In genomic region chr3:108093616-108094015, GRCh38 we compare ENCODE assay signal across 17 cellular contexts. TPM values are rescaled to one million over a fixed set of nuclear protein-coding genes. Genes with fewer than 3 reads are reported as not detected.
DNase-seq lines count a peak whose midpoint lies in the region; ATAC-seq and TF ChIP-seq lines count a peak whose summit lies in the region.
"Had no signal": no experiment of that assay in that cellular context is flagged by ENCODE, and none has a peak within 500 bp of the region (broad histone marks: within the 10 kb centered on the region; RNA-seq: fewer than 3 reads in every experiment).

No MANE protein-coding gene starts in this region.

- peaks cover 35% of the 10 kb centered on the region for H3K4me1 Mint-ChIP-seq in activated naive CD4-positive, alpha-beta T cell treated with anti-CD3 and anti-CD28 coated beads for 36 hours (ENCODE audit: low read depth)
- peaks cover 22 to 34% (median 24%) of the 10 kb centered on the region in 3 donors for H3K4me1 Mint-ChIP-seq in IgD-negative memory B cell
- H3K4me1 Mint-ChIP-seq in activated CD8-positive, alpha-beta T cell treated with anti-CD3 and anti-CD28 coated beads, Interleukin-2, amount 10 ng/mL, durations not matched to agents 7 days and 5 days (ENCODE audit: low read depth) = peaks cover 47% of the 10 kb centered on the region
- peaks cover 20% of the 10 kb centered on the region for H3K4me1 Mint-ChIP-seq in neural crest cell

- H3K27me3 Mint-ChIP-seq in activated naive CD4-positive, alpha-beta T cell treated with anti-CD3 and anti-CD28 coated beads for 36 hours (ENCODE audit: low read depth) = no peaks in the 10 kb centered on the region
- peaks cover 1% of the 10 kb centered on the region for H3K27me3 Mint-ChIP-seq in IgD-negative memory B cell
- no peaks in the 10 kb centered on the region for H3K27me3 Mint-ChIP-seq in activated CD8-positive, alpha-beta T cell treated with anti-CD3 and anti-CD28 coated beads, Interleukin-2, amount 10 ng/mL, durations not matched to agents 7 days and 5 days (ENCODE audit: low read depth)
- peaks cover 16% of the 10 kb centered on the region for H3K27me3 Mint-ChIP-seq in neural crest cell (ENCODE audit: low read depth)
- H3K27me3 Mint-ChIP-seq: memory B cell had no signal

- POLR2A ChIA-PET in activated CD8-positive, alpha-beta T cell treated with anti-CD3 and anti-CD28 coated beads, Interleukin-2, amount 10 ng/mL, durations not matched to agents 7 days and 5 days (lab: Charles Lee) = interaction anchor here (1.1 to 4.1 kb wide), 2 partner anchors 30 to 33 kb away, joined by 5 to 28 read pairs; no protein-coding TSS in a partner anchor

- DNase-seq in activated naive CD4-positive, alpha-beta T cell treated with anti-CD3 and anti-CD28 coated beads for 36 hours = peak; percentile 45
- DNase-seq in activated naive CD4-positive, alpha-beta T cell (lab: John Stamatoyannopoulos, UW) = no peak
- DNase-seq in activated CD8-positive, alpha-beta T cell treated with anti-CD3 and anti-CD28 coated beads, Interleukin-2, amount 10 ng/mL, durations not matched to agents 7 days and 5 days = no peak
- no peak for DNase-seq in neural crest cell (ENCODE audit: low read depth, low spot score)
- no peak for DNase-seq in putamen (ENCODE audit: low spot score)
- DNase-seq in SIG-M5 (lab: John Stamatoyannopoulos, UW) = no peak
- DNase-seq in H4 (ENCODE audit: low spot score) = no peak
- DNase-seq: amniotic stem cell, DMS79 treated with DMSO at 0.1 percent for 48 hours, NCI-H146, NCI-H774, pancreas, sigmoid colon, SJCRH30 had no signal

- intact Hi-C loops in activated naive CD4-positive, alpha-beta T cell treated with anti-CD3 and anti-CD28 coated beads for 36 hours (cut with micrococcal nuclease) = no loop called here

- H3K4me3 Mint-ChIP-seq in activated naive CD4-positive, alpha-beta T cell treated with anti-CD3 and anti-CD28 coated beads for 36 hours = no peak overlapping the region
- H3K4me3 Mint-ChIP-seq in IgD-negative memory B cell (peak overlapping the region in 1 of 4 donors; percentile 100), neural crest cell (peak overlapping the region; percentile 92)
- no peak overlapping the region for H3K4me3 Mint-ChIP-seq in activated CD8-positive, alpha-beta T cell treated with anti-CD3 and anti-CD28 coated beads, Interleukin-2, amount 10 ng/mL, durations not matched to agents 7 days and 5 days
- H3K4me3 Mint-ChIP-seq: memory B cell had no signal

- TF ChIP-seq CTCF in neural crest cell (conservative IDR thresholded peaks at IDR 0.05) = no peak

- peak overlapping the region; percentile 28 for H3K27ac Mint-ChIP-seq in activated naive CD4-positive, alpha-beta T cell treated with anti-CD3 and anti-CD28 coated beads for 36 hours
- H3K27ac Mint-ChIP-seq in IgD-negative memory B cell = peak overlapping the region in 2 of 3 donors; percentile 46 to 89
- peak overlapping the region; percentile 0 for H3K27ac Mint-ChIP-seq in activated CD8-positive, alpha-beta T cell treated with anti-CD3 and anti-CD28 coated beads, Interleukin-2, amount 10 ng/mL, durations not matched to agents 7 days and 5 days
- no peak overlapping the region for H3K27ac Mint-ChIP-seq in neural crest cell (ENCODE audit: unreplicated experiment)

- ATAC-seq in activated CD8-positive, alpha-beta T cell treated with anti-CD3 and anti-CD28 coated beads, Interleukin-2, amount 10 ng/mL, durations not matched to agents 7 days and 5 days = no peak
- ATAC-seq: HCT116, pancreas had no signal

- peaks cover 7% of the 10 kb centered on the region for H3K36me3 Mint-ChIP-seq in activated naive CD4-positive, alpha-beta T cell treated with anti-CD3 and anti-CD28 coated beads for 36 hours (ENCODE audit: low read depth)
- H3K36me3 Mint-ChIP-seq in IgD-negative memory B cell = peaks cover 2% of the 10 kb centered on the region
- peaks cover 15% of the 10 kb centered on the region for H3K36me3 Mint-ChIP-seq in activated CD8-positive, alpha-beta T cell treated with anti-CD3 and anti-CD28 coated beads, Interleukin-2, amount 10 ng/mL, durations not matched to agents 7 days and 5 days (ENCODE audit: low read depth)
- no peaks in the 10 kb centered on the region for H3K36me3 Mint-ChIP-seq in neural crest cell (ENCODE audit: low read depth)
- H3K36me3 Mint-ChIP-seq: memory B cell had no signal

- H3K9me3 Mint-ChIP-seq in activated naive CD4-positive, alpha-beta T cell treated with anti-CD3 and anti-CD28 coated beads for 36 hours = peaks cover 2% of the 10 kb centered on the region
- no peaks in the 10 kb centered on the region for H3K9me3 Mint-ChIP-seq in IgD-negative memory B cell
- H3K9me3 Mint-ChIP-seq in activated CD8-positive, alpha-beta T cell treated with anti-CD3 and anti-CD28 coated beads, Interleukin-2, amount 10 ng/mL, durations not matched to agents 7 days and 5 days (ENCODE audit: insufficient read depth) = no peaks in the 10 kb centered on the region
- H3K9me3 Mint-ChIP-seq in neural crest cell = peaks cover 2% of the 10 kb centered on the region
- H3K9me3 Mint-ChIP-seq: memory B cell had no signal

- CTCF ChIA-PET in activated naive CD4-positive, alpha-beta T cell treated with anti-CD3 and anti-CD28 coated beads for 36 hours (lab: Charles Lee) = interaction anchor here (0.7 kb wide), 1 partner anchor 191 kb away, joined by 3 read pairs; no protein-coding TSS in a partner anchor
- CTCF ChIA-PET in activated CD8-positive, alpha-beta T cell treated with anti-CD3 and anti-CD28 coated beads, Interleukin-2, amount 10 ng/mL, durations not matched to agents 7 days and 5 days (lab: Charles Lee) = interaction anchor here (0.6 to 1.9 kb wide), 7 partner anchors 8 to 384 kb away, joined by 3 to 7 read pairs (median 4); no protein-coding TSS in a partner anchor

RNA-seq across cellular contexts. Expression of gene CD47, which starts 2.8 kb away (rescaled TPM):
- 10 to 100 TPM; 60.2 to 63.7 TPM for total RNA-seq in activated naive CD4-positive, alpha-beta T cell treated with anti-CD3 and anti-CD28 coated beads for 36 hours
- polyA plus RNA-seq in IgD-negative memory B cell = 147 TPM
- total RNA-seq in activated CD8-positive, alpha-beta T cell treated with anti-CD3 and anti-CD28 coated beads, Interleukin-2, amount 10 ng/mL, durations not matched to agents 7 days and 5 days = 100 to 1,000 TPM; 136 to 137 TPM
- 43.4 and 48.3 TPM in 2 replicates for total RNA-seq in neural crest cell
- total RNA-seq in H4 (2014; rRNA removed; shearing (Covaris generic)) = 123 and 130 TPM in 2 replicates
